9 cellular contexts compared by ENCODE assay signal in the genomic region with DNA sequence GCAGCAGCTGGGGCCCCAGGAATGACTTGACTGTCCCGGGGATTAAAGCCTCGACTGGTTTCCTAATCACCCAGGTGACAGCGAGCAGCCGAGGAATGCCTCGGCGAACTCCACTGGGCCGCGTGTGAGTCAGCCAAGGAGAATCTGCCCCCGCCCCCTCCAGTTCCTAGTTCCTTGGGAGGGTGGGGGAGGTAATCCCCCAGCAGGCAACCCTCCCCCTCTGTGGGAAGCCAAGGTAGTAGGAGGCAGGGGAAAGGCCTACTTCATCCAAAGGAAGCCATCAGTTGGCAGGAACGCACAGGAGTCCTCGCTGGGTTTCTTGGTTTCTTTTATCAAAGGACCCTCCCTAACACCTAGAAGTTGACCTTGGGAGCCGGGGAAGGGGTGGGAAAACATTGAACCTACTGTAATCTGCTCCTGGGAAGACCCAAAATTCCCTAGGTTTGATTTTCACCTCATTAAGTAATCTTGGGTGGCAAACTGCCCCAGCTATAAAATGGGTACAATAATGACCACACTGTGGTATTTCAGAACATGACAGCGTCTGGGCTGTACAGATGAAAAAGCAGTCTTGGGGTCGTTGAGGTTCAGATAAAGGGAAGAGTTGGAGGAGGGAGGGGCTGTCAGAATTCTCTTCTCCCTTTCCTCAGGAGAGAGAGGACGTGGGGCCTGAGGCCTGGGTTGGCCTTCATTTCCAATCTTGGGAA. TPM values are rescaled to one million over a fixed set of nuclear protein-coding genes. Genes with fewer than 3 reads are reported as not detected.
DNase-seq lines count a peak whose midpoint lies in the region; ATAC-seq and TF ChIP-seq lines count a peak whose summit lies in the region.
"Had no signal": no experiment of that assay in that cellular context is flagged by ENCODE, and none has a peak within 500 bp of the region (broad histone marks: within the 10 kb centered on the region; RNA-seq: fewer than 3 reads in every experiment).

No MANE protein-coding gene starts in this region.

- H3K79me2 ChIP-seq in GM23338 (replicated peaks; ENCODE audit: insufficient read depth): peaks cover 46% of the 10 kb centered on the region

- H3K27me3 Mint-ChIP-seq in GM23338 (ENCODE audit: insufficient read depth, low read depth, poor library complexity) (peaks cover 21% of the 10 kb centered on the region), T-helper 17 cell (peaks cover 18% of the 10 kb centered on the region)
- peaks cover 23% of the 10 kb centered on the region for H3K27me3 Mint-ChIP-seq in activated CD8-positive, alpha-beta T cell treated with anti-CD3 and anti-CD28 coated beads, Interleukin-2, amount 10 ng/mL, durations not matched to agents 7 days and 5 days (ENCODE audit: low read depth)

- no peaks in the 10 kb centered on the region for H3K9me2 ChIP-seq in GM23338 (ENCODE audit: insufficient read depth)

- H3K4me3 ChIP-seq in GM23338 (peak overlapping the region; percentile 91), foreskin fibroblast (ENCODE audit: low read depth in 1 of 2, low read length in 2 of 2) (peak overlapping the region in 1 of 2 donors; percentile 39)

- POLR2A ChIA-PET in activated CD8-positive, alpha-beta T cell treated with anti-CD3 and anti-CD28 coated beads, Interleukin-2, amount 10 ng/mL, durations not matched to agents 7 days and 5 days (lab: Charles Lee): no interaction called here

- peak; percentile 12 for ATAC-seq in GM23338
- no peak for ATAC-seq in T-helper 17 cell
- ATAC-seq in HG03039 (IDR thresholded peaks at IDR 0.05; ENCODE audit: unreplicated experiment): no peak
- no peak for ATAC-seq in GM18502 (IDR thresholded peaks at IDR 0.05; ENCODE audit: poor library complexity, unreplicated experiment)
- ATAC-seq in activated CD8-positive, alpha-beta T cell treated with anti-CD3 and anti-CD28 coated beads, Interleukin-2, amount 10 ng/mL, durations not matched to agents 7 days and 5 days: no peak

- TF ChIP-seq CTCF in GM23338 (conservative IDR thresholded peaks at IDR 0.05; ENCODE audit: low read depth in 2 of 2) (no peak), foreskin fibroblast (IDR thresholded peaks at IDR 0.05; ENCODE audit: low read depth, low read length) (no peak)

- H3K36me3 Mint-ChIP-seq in GM23338 (ENCODE audit: low read depth) (peaks cover 43% of the 10 kb centered on the region), T-helper 17 cell (ENCODE audit: low read depth) (peaks cover 2% of the 10 kb centered on the region)
- H3K36me3 Mint-ChIP-seq in activated CD8-positive, alpha-beta T cell treated with anti-CD3 and anti-CD28 coated beads, Interleukin-2, amount 10 ng/mL, durations not matched to agents 7 days and 5 days (ENCODE audit: low read depth): no peaks in the 10 kb centered on the region

- H3F3A ChIP-seq in GM23338 (replicated peaks; ENCODE audit: low read depth): peaks cover 43% of the 10 kb centered on the region

- peaks cover 22% of the 10 kb centered on the region for H4K20me1 ChIP-seq in GM23338 (replicated peaks; ENCODE audit: insufficient read depth)

- no peaks in the 10 kb centered on the region for H3K36me3 ChIP-seq in GM23338 (ENCODE audit: insufficient read depth)

- H3K4me3 Mint-ChIP-seq in GM23338 (peak overlapping the region; percentile 83), T-helper 17 cell (peak overlapping the region; percentile 25)
- no peak overlapping the region for H3K4me3 Mint-ChIP-seq in activated CD8-positive, alpha-beta T cell treated with anti-CD3 and anti-CD28 coated beads, Interleukin-2, amount 10 ng/mL, durations not matched to agents 7 days and 5 days

- H3K9me3 ChIP-seq in T-helper 17 cell (ENCODE audit: control insufficient read depth, low read length, poor library complexity, severe bottlenecking): no peaks in the 10 kb centered on the region

- peak overlapping the region; percentile 82 for H3K27ac ChIP-seq in GM23338 (ENCODE audit: low read depth)

- H3K27me3 ChIP-seq in GM23338 (ENCODE audit: insufficient read depth): no peaks in the 10 kb centered on the region

- H3K27ac Mint-ChIP-seq in GM23338: peak overlapping the region; percentile 63
- no peak overlapping the region for H3K27ac Mint-ChIP-seq in T-helper 17 cell
- H3K27ac Mint-ChIP-seq in activated CD8-positive, alpha-beta T cell treated with anti-CD3 and anti-CD28 coated beads, Interleukin-2, amount 10 ng/mL, durations not matched to agents 7 days and 5 days: no peak overlapping the region

- peak overlapping the region; percentile 92 for H3K4me2 ChIP-seq in GM23338

- H3K9me3 Mint-ChIP-seq in GM23338: no peaks in the 10 kb centered on the region
- no peaks in the 10 kb centered on the region for H3K9me3 Mint-ChIP-seq in activated CD8-positive, alpha-beta T cell treated with anti-CD3 and anti-CD28 coated beads, Interleukin-2, amount 10 ng/mL, durations not matched to agents 7 days and 5 days (ENCODE audit: insufficient read depth)

- H3K4me1 Mint-ChIP-seq in GM23338 (peaks cover 41% of the 10 kb centered on the region), T-helper 17 cell (peaks cover 6% of the 10 kb centered on the region)
- H3K4me1 Mint-ChIP-seq in activated CD8-positive, alpha-beta T cell treated with anti-CD3 and anti-CD28 coated beads, Interleukin-2, amount 10 ng/mL, durations not matched to agents 7 days and 5 days (ENCODE audit: low read depth): peaks cover 8% of the 10 kb centered on the region

- CTCF ChIA-PET in activated CD8-positive, alpha-beta T cell treated with anti-CD3 and anti-CD28 coated beads, Interleukin-2, amount 10 ng/mL, durations not matched to agents 7 days and 5 days (lab: Charles Lee): interaction anchor here (1.8 kb wide), 1 partner anchor 33 kb away, joined by 5 read pairs; no protein-coding TSS in a partner anchor

- no peak overlapping the region for H2AFZ ChIP-seq in GM23338

- DNase-seq in GM23338 (ENCODE audit: low spot score) (peak; percentile 97), T-helper 17 cell (no peak), foreskin fibroblast (peak; percentile 83), renal cortical epithelial cell (ENCODE audit: low read depth) (peak; percentile 91), HUDEP-2 (lab: John Stamatoyannopoulos, UW; ENCODE audit: unreplicated experiment in 76 of 76) (no peak)
- no peak for DNase-seq in activated CD8-positive, alpha-beta T cell treated with anti-CD3 and anti-CD28 coated beads, Interleukin-2, amount 10 ng/mL, durations not matched to agents 7 days and 5 days
- DNase-seq: NCI-H510A had no signal

- peaks cover 47% of the 10 kb centered on the region for H3K4me1 ChIP-seq in GM23338 (ENCODE audit: insufficient read depth)

RNA-seq across cellular contexts. Expression of a gene that starts 1.4 kb away (rescaled TPM):
- 160 and 170 TPM in 2 replicates for total RNA-seq in GM23338 (2014; rRNA removed; shearing (Covaris generic))
- polyA plus RNA-seq in GM23338 (2016; fragmentation: Nextera tagmentation; extraction: Ambion mirVana): 69.1 and 78.0 TPM in 2 replicates
- total RNA-seq in T-helper 17 cell (not detected), renal cortical epithelial cell (9.6 and 22.3 TPM in 2 replicates)
- not detected for total RNA-seq in activated CD8-positive, alpha-beta T cell treated with anti-CD3 and anti-CD28 coated beads, Interleukin-2, amount 10 ng/mL, durations not matched to agents 7 days and 5 days

RNA-seq across cellular contexts. Expression of a gene that starts 17.7 kb away (rescaled TPM):
- 54.3 and 69.3 TPM in 2 replicates for total RNA-seq in GM23338 (2014; rRNA removed; shearing (Covaris generic))
- polyA plus RNA-seq in GM23338 (2016; fragmentation: Nextera tagmentation; extraction: Ambion mirVana): 21.2 and 29.4 TPM in 2 replicates
- total RNA-seq in T-helper 17 cell (under 1 TPM in 1 of 2 donors, not detected in 1; 0.22 TPM), renal cortical epithelial cell (86.7 and 106 TPM in 2 replicates)
- not detected for total RNA-seq in activated CD8-positive, alpha-beta T cell treated with anti-CD3 and anti-CD28 coated beads, Interleukin-2, amount 10 ng/mL, durations not matched to agents 7 days and 5 days

RNA-seq across cellular contexts. Expression of a gene that starts 50.9 kb away (rescaled TPM):
- total RNA-seq in GM23338 (2014; rRNA removed; shearing (Covaris generic)): 18.0 and 21.1 TPM in 2 replicates
- 13.6 and 17.4 TPM in 2 replicates for polyA plus RNA-seq in GM23338 (2016; fragmentation: Nextera tagmentation; extraction: Ambion mirVana)
- total RNA-seq in T-helper 17 cell (1 to 10 TPM in 1 of 2 donors, under 1 TPM in 1; 0.62 to 1.3 TPM), renal cortical epithelial cell (2.0 and 7.1 TPM in 2 replicates)
- total RNA-seq in activated CD8-positive, alpha-beta T cell treated with anti-CD3 and anti-CD28 coated beads, Interleukin-2, amount 10 ng/mL, durations not matched to agents 7 days and 5 days: not detected

Comparison
In these comparisons a context has a peak if more than half of its experiments do, and no peak if none do; other contexts are left out.
1. DNase-seq: peak in GM23338 (single experiment), foreskin fibroblast (2 of 2) and renal cortical epithelial cell (single experiment); none in T-helper 17 cell (0 of 3), HUDEP-2 (0 of 76) and activated CD8-positive, alpha-beta T cell treated with anti-CD3 and anti-CD28 coated beads, Interleukin-2, amount 10 ng/mL, durations not matched to agents 7 days and 5 days (single experiment).
2. RNA of a gene that starts 17.7 kb away (total RNA-seq): 86.7 to 106 TPM in renal cortical epithelial cell and 54.3 to 69.3 TPM in GM23338; 0.22 TPM in T-helper 17 cell and not detected in activated CD8-positive, alpha-beta T cell treated with anti-CD3 and anti-CD28 coated beads, Interleukin-2, amount 10 ng/mL, durations not matched to agents 7 days and 5 days; every median in the first group is over 10 times any median in the second.